ENCODE assay signal across 8 cellular contexts in genomic region chr2:220687231-220687843, GRCh38.
DNase-seq lines count a peak whose midpoint lies in the region; ATAC-seq and TF ChIP-seq lines count a peak whose summit lies in the region.

No MANE protein-coding gene starts in this region.

- no peak overlapping the region for H4K91ac ChIP-seq in neuronal stem cell (ENCODE audit: low read depth, low read length, poor library complexity)

- no peak overlapping the region for H3K18ac ChIP-seq in neuronal stem cell (ENCODE audit: low read length)

- DNase-seq in BJ (ENCODE audit: low read depth) (no peak), fibroblast of the conjunctiva (ENCODE audit: low read depth) (peak; percentile 53), neuronal stem cell (ENCODE audit: low spot score) (peak; percentile 42), stromal cell of bone marrow (ENCODE audit: low read depth) (peak; percentile 64)
- peak; percentile 55 to 56 for DNase-seq in activated T-cell treated with anti-CD3 and anti-CD28 coated beads, Interleukin-2, amount 50 U/mL, for 72 hours

- H4K20me1 ChIP-seq in OCI-LY1 (ENCODE audit: insufficient read depth, low read length) = no peaks in the 10 kb centered on the region

- no peak overlapping the region for H3K14ac ChIP-seq in neuronal stem cell (ENCODE audit: low read length)

- no peak overlapping the region for H3K4me3 ChIP-seq in BJ (ENCODE audit: low read depth, low read length)
- no peak overlapping the region for H3K4me3 ChIP-seq in OCI-LY1 (ENCODE audit: low read depth, low read length, poor library complexity, severe bottlenecking)
- H3K4me3 ChIP-seq in neuronal stem cell (ENCODE audit: low read length in 2 of 2) = no peak overlapping the region

- H3K9me3 ChIP-seq in OCI-LY1 (ENCODE audit: low read length) (no peaks in the 10 kb centered on the region), neuronal stem cell (replicated peaks in 1 of 2; ENCODE audit: control insufficient read depth in 2 of 2, insufficient read depth in 1 of 2, low read depth in 1 of 2, low read length in 2 of 2) (no peaks in the 10 kb centered on the region)

- no peak overlapping the region for H3K27ac Mint-ChIP-seq in activated T-cell treated with anti-CD3 and anti-CD28 coated beads, Interleukin-2, amount 50 U/mL, for 72 hours

- no peak overlapping the region for H2BK15ac ChIP-seq in neuronal stem cell (ENCODE audit: low read length)

- no peak overlapping the region for H3K23ac ChIP-seq in neuronal stem cell (ENCODE audit: low read depth, low read length, poor library complexity)

- H4K8ac ChIP-seq in neuronal stem cell (ENCODE audit: low read depth, low read length) = no peak overlapping the region

- no peaks in the 10 kb centered on the region for H3K9me3 Mint-ChIP-seq in activated T-cell treated with anti-CD3 and anti-CD28 coated beads, Interleukin-2, amount 50 U/mL, for 72 hours

- H2BK120ac ChIP-seq in neuronal stem cell (ENCODE audit: low read depth, low read length) = no peak overlapping the region

- H3K27me3 ChIP-seq in BJ (ENCODE audit: control insufficient read depth, insufficient read depth, low read length) = no peaks in the 10 kb centered on the region; the same call in 1 of the 2 replicates
- H3K27me3 ChIP-seq in OCI-LY1 (ENCODE audit: insufficient read depth, low read length) = no peaks in the 10 kb centered on the region
- H3K27me3 ChIP-seq in neuronal stem cell (ENCODE audit: control insufficient read depth in 3 of 3, insufficient read depth in 3 of 3, low read depth in 1 of 3, low read length in 3 of 3) = no peaks in the 10 kb centered on the region

- no peaks in the 10 kb centered on the region for H3K79me1 ChIP-seq in neuronal stem cell (ENCODE audit: low read depth, low read length)

- H3K27me3 Mint-ChIP-seq in activated T-cell treated with anti-CD3 and anti-CD28 coated beads, Interleukin-2, amount 50 U/mL, for 72 hours (ENCODE audit: low read depth) = peaks cover 26% of the 10 kb centered on the region

- POLR2A ChIA-PET in BJ (lab: Charles Lee) = no interaction called here

- H3K9me2 ChIP-seq in OCI-LY1 (ENCODE audit: low read depth, low read length) = no peaks in the 10 kb centered on the region

- H3K4me2 ChIP-seq in OCI-LY1 (ENCODE audit: low read length) (no peak overlapping the region), neuronal stem cell (ENCODE audit: insufficient read depth, low read length, poor library complexity, severe bottlenecking) (no peak overlapping the region)

- H3K27ac ChIP-seq in OCI-LY1 (ENCODE audit: low read depth, low read length, poor library complexity, severe bottlenecking) = no peak overlapping the region
- H3K27ac ChIP-seq in neuronal stem cell (replicated peaks; ENCODE audit: low read length) = no peak overlapping the region

- no CpG with 5 or more reads among the region's 15 CpGs for WGBS in neuronal stem cell (ENCODE audit: extremely low coverage in 2 of 2, insufficient read length in 2 of 2, insufficient replicate concordance in 1 of 2), 2 donors

- H3K4me3 Mint-ChIP-seq in activated T-cell treated with anti-CD3 and anti-CD28 coated beads, Interleukin-2, amount 50 U/mL, for 72 hours = no peak overlapping the region

- H2BK12ac ChIP-seq in neuronal stem cell (ENCODE audit: low read length) = no peak overlapping the region

- no peaks in the 10 kb centered on the region for H3K4me1 Mint-ChIP-seq in activated T-cell treated with anti-CD3 and anti-CD28 coated beads, Interleukin-2, amount 50 U/mL, for 72 hours (ENCODE audit: low read depth)

- H2AFZ ChIP-seq in OCI-LY1 (ENCODE audit: low read length) (no peak overlapping the region; the same call in 1 of the 2 replicates), neuronal stem cell (ENCODE audit: low read length) (no peak overlapping the region)

- ATAC-seq in GM19025 (IDR thresholded peaks at IDR 0.05; ENCODE audit: low read depth, unreplicated experiment) = peak; percentile 56
- peak; percentile 84 for ATAC-seq in HG03196 (IDR thresholded peaks at IDR 0.05; ENCODE audit: unreplicated experiment)
- ATAC-seq in activated T-cell treated with anti-CD3 and anti-CD28 coated beads, Interleukin-2, amount 50 U/mL, for 72 hours (replicated peaks in 1 of 2) = peak; percentile 58 to 64

- H3K9ac ChIP-seq in OCI-LY1 (ENCODE audit: low read length) (no peak overlapping the region), neuronal stem cell (ENCODE audit: low read depth, low read length, poor library complexity) (no peak overlapping the region)

- no peaks in the 10 kb centered on the region for H3K36me3 Mint-ChIP-seq in activated T-cell treated with anti-CD3 and anti-CD28 coated beads, Interleukin-2, amount 50 U/mL, for 72 hours (ENCODE audit: insufficient read depth in 2 of 2)

- no peak overlapping the region for H2BK5ac ChIP-seq in neuronal stem cell (ENCODE audit: low read length)

- H3K4me1 ChIP-seq in OCI-LY1 (ENCODE audit: insufficient read depth, low read length, severe bottlenecking) = peaks cover 9% of the 10 kb centered on the region
- H3K4me1 ChIP-seq in neuronal stem cell (ENCODE audit: control insufficient read depth in 2 of 2, insufficient read depth in 1 of 2, low read depth in 1 of 2, low read length in 2 of 2) = no peaks in the 10 kb centered on the region

- H3K4ac ChIP-seq in neuronal stem cell (ENCODE audit: low read length) = no peak overlapping the region

- CTCF ChIA-PET in BJ (lab: Yijun Ruan, JAX) = interaction anchor here (0.7 to 1.4 kb wide), 3 partner anchors 18 to 885 kb away, joined by 3 to 5 read pairs (median 3); no protein-coding TSS in a partner anchor

- TF ChIP-seq CTCF in BJ (IDR thresholded peaks at IDR 0.05; ENCODE audit: insufficient read depth, low read depth, low read length) (peak; percentile 87), OCI-LY1 (IDR thresholded peaks at IDR 0.05; ENCODE audit: low read length) (peak; percentile 83)

- H3F3A ChIP-seq in OCI-LY1 (ENCODE audit: insufficient read depth, low read length) = no peaks in the 10 kb centered on the region

- H2AK5ac ChIP-seq in neuronal stem cell (ENCODE audit: low read depth, low read length) = no peak overlapping the region

- H3K36me3 ChIP-seq in BJ (ENCODE audit: control insufficient read depth, insufficient read depth, low read length) = no peaks in the 10 kb centered on the region
- H3K36me3 ChIP-seq in OCI-LY1 (ENCODE audit: insufficient read depth, low read length) = no peaks in the 10 kb centered on the region
- H3K36me3 ChIP-seq in neuronal stem cell (replicated peaks in 1 of 2; ENCODE audit: control insufficient read depth in 2 of 2, insufficient read depth in 2 of 2, low read length in 2 of 2) = no peaks in the 10 kb centered on the region

- H3K79me2 ChIP-seq in OCI-LY1 (ENCODE audit: insufficient read depth, low read length) = no peaks in the 10 kb centered on the region
